ENCODE assay signal across 13 cellular contexts in the genomic region with DNA sequence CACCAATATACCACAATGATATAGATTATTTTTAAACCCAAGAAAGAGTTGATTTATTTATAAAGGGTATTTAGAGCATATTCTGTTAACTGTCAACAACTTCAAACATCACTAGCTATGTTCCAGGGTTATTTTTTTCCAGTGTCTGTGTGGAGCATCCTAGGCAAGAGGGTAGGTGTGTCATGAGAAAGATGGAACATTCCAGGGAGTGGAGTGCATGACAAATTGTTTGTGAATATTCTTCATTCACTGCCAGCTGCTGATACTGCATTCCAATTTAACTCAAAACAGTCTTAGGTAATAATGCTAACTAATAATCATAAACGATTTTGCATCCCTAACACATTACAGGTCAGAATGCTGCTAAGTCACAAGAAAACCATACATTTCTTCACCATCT.
DNase-seq lines count a peak whose midpoint lies in the region; ATAC-seq, FAIRE-seq and TF ChIP-seq lines count a peak whose summit lies in the region.
"Had no signal": no experiment of that assay in that cellular context is flagged by ENCODE, and none has a peak within 500 bp of the region (broad histone marks: within the 10 kb centered on the region; RNA-seq: fewer than 3 reads in every experiment).

No MANE protein-coding gene starts in this region.

- no peak overlapping the region for H3K27ac ChIP-seq in RWPE2 (ENCODE audit: poor library complexity, severe bottlenecking)
- peak overlapping the region; percentile 81 for H3K27ac ChIP-seq in epithelial cell of prostate
- no peak overlapping the region for H3K27ac ChIP-seq in keratinocyte (ENCODE audit: control insufficient read depth, insufficient read depth, low read length)
- no peak overlapping the region for H3K27ac ChIP-seq in osteoblast (ENCODE audit: low read depth, low read length)
- H3K27ac ChIP-seq: A549, BLaER1 had no signal

- H3K36me3 ChIP-seq in RWPE2 (ENCODE audit: low read depth) (no peaks in the 10 kb centered on the region), keratinocyte (ENCODE audit: control insufficient read depth in 2 of 2, extremely low read depth in 1 of 2, insufficient read depth in 2 of 2, low read length in 2 of 2) (no peaks in the 10 kb centered on the region), osteoblast (ENCODE audit: insufficient read depth, low read length) (no peaks in the 10 kb centered on the region)
- H3K36me3 ChIP-seq: BLaER1, HAP-1 had no signal

- dilution Hi-C loops in keratinocyte (cut with MboI; ENCODE audit: extremely low pct_ligation_motif_present, low sequenced_read_pairs) = no loop called here

- H3K4me3 ChIP-seq in RWPE2 (ENCODE audit: severe bottlenecking) (no peak overlapping the region), keratinocyte (ENCODE audit: control insufficient read depth in 2 of 3, extremely low read depth in 1 of 3, insufficient read depth in 2 of 3, low read depth in 1 of 3, low read length in 3 of 3) (no peak overlapping the region), osteoblast (ENCODE audit: insufficient read depth, low read length) (no peak overlapping the region)
- H3K4me3 ChIP-seq: A549, BLaER1, GM12878, HAP-1 had no signal

- H3K9me3 ChIP-seq in RWPE2 (ENCODE audit: severe bottlenecking) (no peaks in the 10 kb centered on the region), keratinocyte (ENCODE audit: control insufficient read depth, low read depth, low read length) (no peaks in the 10 kb centered on the region), osteoblast (ENCODE audit: low read depth, low read length) (no peaks in the 10 kb centered on the region)
- H3K9me3 ChIP-seq: A549, BLaER1, HAP-1 had no signal

- peak; percentile 13 for FAIRE-seq in keratinocyte (lab: Jason Lieb, UNC)
- no peak for FAIRE-seq in GM19239 (lab: Jason Lieb, UNC)
- FAIRE-seq: A549, GM12878, GM18507, H1 had no signal

- no peak overlapping the region for H3K9ac ChIP-seq in keratinocyte (ENCODE audit: control insufficient read depth, extremely low read depth, insufficient read depth, low read length)
- H3K9ac ChIP-seq: BLaER1 had no signal

- no peak for TF ChIP-seq CTCF in RWPE2 (IDR thresholded peaks at IDR 0.05; ENCODE audit: poor library complexity, severe bottlenecking)
- no peak for TF ChIP-seq CTCF in keratinocyte (optimal IDR thresholded peaks at IDR 0.05 in 1 of 3, IDR thresholded peaks at IDR 0.05 in 1 of 3, conservative IDR thresholded peaks at IDR 0.05 in 1 of 3; ENCODE audit: extremely low read depth in 1 of 3, insufficient read depth in 2 of 3, low read length in 3 of 3)
- no peak for TF ChIP-seq CTCF in osteoblast (IDR thresholded peaks at IDR 0.05; ENCODE audit: extremely low read depth, low read depth, low read length)

- H2AFZ ChIP-seq in keratinocyte (ENCODE audit: control insufficient read depth, low read length) (no peak overlapping the region), osteoblast (ENCODE audit: low read length) (no peak overlapping the region)

- peak; percentile 71 for ATAC-seq in RWPE2 (ENCODE audit: low read depth)
- ATAC-seq in HG02571 (IDR thresholded peaks at IDR 0.05; ENCODE audit: unreplicated experiment) = no peak
- ATAC-seq: A549, GM12878 had no signal

- no peaks in the 10 kb centered on the region for H3K79me2 ChIP-seq in keratinocyte (ENCODE audit: control insufficient read depth, insufficient read depth, low read length)
- no peaks in the 10 kb centered on the region for H3K79me2 ChIP-seq in osteoblast (ENCODE audit: insufficient read depth, low read length)

- no peaks in the 10 kb centered on the region for H4K20me1 ChIP-seq in keratinocyte (ENCODE audit: control insufficient read depth, extremely low read depth, insufficient read depth, low read length)
- no peaks in the 10 kb centered on the region for H4K20me1 ChIP-seq in osteoblast (ENCODE audit: insufficient read depth, low read length)
- H4K20me1 ChIP-seq: BLaER1 had no signal

- no peak for DNase-seq in RWPE2 (ENCODE audit: low spot score)
- DNase-seq in epithelial cell of prostate (ENCODE audit: low read depth, low spot score) = peak; percentile 45
- peak; percentile 21 for DNase-seq in keratinocyte (ENCODE audit: low read depth, low spot score)
- DNase-seq in osteoblast (ENCODE audit: insufficient read length, low spot score, missing footprints) = no peak
- DNase-seq in T-helper 1 cell = no peak
- no peak for DNase-seq in GM19239 (ENCODE audit: insufficient read length, low spot score)

- H3K4me1 ChIP-seq in RWPE2 (ENCODE audit: insufficient read depth, poor library complexity, severe bottlenecking) = no peaks in the 10 kb centered on the region
- H3K4me1 ChIP-seq in keratinocyte (ENCODE audit: control insufficient read depth, extremely low read depth, insufficient read depth, low read length) = no peaks in the 10 kb centered on the region
- no peaks in the 10 kb centered on the region for H3K4me1 ChIP-seq in osteoblast (ENCODE audit: insufficient read depth, low read length)
- H3K4me1 ChIP-seq: A549, HAP-1 had no signal

- H3K27me3 ChIP-seq in RWPE2 (ENCODE audit: insufficient read depth, poor library complexity, severe bottlenecking) = no peaks in the 10 kb centered on the region
- no peaks in the 10 kb centered on the region for H3K27me3 ChIP-seq in keratinocyte (ENCODE audit: control insufficient read depth, extremely low read depth, insufficient read depth, low read length)
- H3K27me3 ChIP-seq in osteoblast (ENCODE audit: insufficient read depth, low read length) = no peaks in the 10 kb centered on the region
- H3K27me3 ChIP-seq: BLaER1 had no signal

- no peak overlapping the region for H3K4me2 ChIP-seq in keratinocyte (ENCODE audit: control insufficient read depth, extremely low read depth, insufficient read depth, low read depth, low read length)
- H3K4me2 ChIP-seq in osteoblast (ENCODE audit: insufficient read depth, low read length) = no peak overlapping the region
- H3K4me2 ChIP-seq: A549, BLaER1 had no signal

- no peaks in the 10 kb centered on the region for H3K9me1 ChIP-seq in keratinocyte (ENCODE audit: control insufficient read depth, extremely low read depth, insufficient read depth, low read length)

Comparison
In these comparisons a context has a peak if more than half of its experiments do, and no peak if none do; other contexts are left out.
1. DNase-seq: peak in epithelial cell of prostate (single experiment) and keratinocyte (single experiment); none in RWPE2 (single experiment), osteoblast (single experiment), T-helper 1 cell (0 of 5) and GM19239 (single experiment).